ENCODE assay signal across 8 cellular contexts in the genomic region with DNA sequence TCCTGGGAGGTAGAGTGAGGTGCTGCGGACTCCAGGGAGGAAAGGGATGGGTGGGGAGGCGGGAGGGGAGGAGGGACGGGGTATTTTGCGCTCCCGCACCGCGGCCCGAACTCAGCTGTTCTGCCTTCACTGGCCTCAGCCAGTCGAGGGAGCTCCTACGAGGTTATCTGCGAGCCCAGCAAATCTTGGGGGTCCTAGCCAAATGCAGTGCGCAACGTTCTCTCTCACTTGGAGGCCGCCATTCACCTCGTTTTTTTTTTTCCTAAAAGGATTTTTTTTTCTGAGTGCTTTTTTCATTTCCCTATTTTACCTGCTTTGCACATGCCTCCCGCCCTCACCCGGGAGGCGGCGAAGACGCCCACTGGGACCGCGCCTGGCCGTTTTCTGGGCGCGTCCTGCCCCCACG. TPM values are rescaled to one million over a fixed set of nuclear protein-coding genes. Genes with fewer than 3 reads are reported as not detected.
DNase-seq lines count a peak whose midpoint lies in the region; ATAC-seq and TF ChIP-seq lines count a peak whose summit lies in the region.

No MANE protein-coding gene starts in this region.

- H3K27me3 Mint-ChIP-seq in brain (peaks cover 60% of the 10 kb centered on the region), mesothelial cell of epicardium (ENCODE audit: low read depth) (peaks cover 43% of the 10 kb centered on the region)

- H3K27me3 ChIP-seq in BLaER1 = peaks cover 53% of the 10 kb centered on the region
- no peaks in the 10 kb centered on the region for H3K27me3 ChIP-seq in HL-60 (ENCODE audit: insufficient read depth, poor library complexity, severe bottlenecking)

- peaks cover 47% of the 10 kb centered on the region for H3K4me1 ChIP-seq in BLaER1

- H3K4me2 ChIP-seq in BLaER1 = peak overlapping the region; percentile 99

- peaks cover 0 to 24% (median 7%) of the 10 kb centered on the region in 5 experiments for H3K9me3 Mint-ChIP-seq in brain
- H3K9me3 Mint-ChIP-seq in mesothelial cell of epicardium = no peaks in the 10 kb centered on the region

- TF ChIP-seq CTCF in HL-60 (IDR thresholded peaks at IDR 0.05; ENCODE audit: insufficient read depth, low read length) = no peak
- no peak for TF ChIP-seq CTCF in brain (conservative IDR thresholded peaks at IDR 0.05)
- no peak for TF ChIP-seq CTCF in mesothelial cell of epicardium (IDR thresholded peaks at IDR 0.05; ENCODE audit: unreplicated experiment)
- no peak for TF ChIP-seq CTCF in omental fat pad (IDR thresholded peaks at IDR 0.05)

- peaks cover 71% of the 10 kb centered on the region for H4K20me1 ChIP-seq in BLaER1

- ATAC-seq in HG03175 (IDR thresholded peaks at IDR 0.05; ENCODE audit: unreplicated experiment) (no peak), omental fat pad (ENCODE audit: low FRiP score) (no peak), HG02759 (IDR thresholded peaks at IDR 0.05; ENCODE audit: unreplicated experiment) (no peak)

- peaks cover 47% of the 10 kb centered on the region for H3K4me1 Mint-ChIP-seq in brain
- peaks cover 39% of the 10 kb centered on the region for H3K4me1 Mint-ChIP-seq in mesothelial cell of epicardium

- H3K36me3 Mint-ChIP-seq in brain (peaks cover 12% of the 10 kb centered on the region), mesothelial cell of epicardium (peaks cover 2% of the 10 kb centered on the region)

- peak overlapping the region; percentile 87; the same call in 1 of the 2 replicates for H3K9ac ChIP-seq in BLaER1

- DNase-seq in HL-60 (ENCODE audit: low read depth in 1 of 2, low spot score in 1 of 2) (no peak), mesothelial cell of epicardium (ENCODE audit: low spot score in 2 of 2, unreplicated experiment in 2 of 2) (peak in 1 of 2 experiments; percentile 40), omental fat pad (ENCODE audit: low spot score) (no peak), NCI-H2107 treated with DMSO at 0.1 percent for 48 hours (lab: John Stamatoyannopoulos, UW; ENCODE audit: unreplicated experiment) (no peak)

- H3K4me3 Mint-ChIP-seq in brain (peak overlapping the region; percentile 75 to 86 (median 80)), mesothelial cell of epicardium (peak overlapping the region; percentile 71)

- H3K4me3 ChIP-seq in BLaER1 (peak overlapping the region; percentile 95), HL-60 (replicated peaks; ENCODE audit: insufficient read depth, low read length) (peak overlapping the region; percentile 47)

- H3K27ac ChIP-seq in BLaER1 (no peak overlapping the region), HL-60 (replicated peaks) (peak overlapping the region; percentile 69)

- H3K27ac Mint-ChIP-seq in brain = no peak overlapping the region
- no peak overlapping the region for H3K27ac Mint-ChIP-seq in mesothelial cell of epicardium

- no peaks in the 10 kb centered on the region for H3K9me3 ChIP-seq in BLaER1

- peaks cover 13% of the 10 kb centered on the region for H3K36me3 ChIP-seq in BLaER1

RNA-seq across cellular contexts. Expression of a gene that starts 0.9 kb away (rescaled TPM):
- 16.3 TPM for polyA plus RNA-seq in brain (ENCODE audit: insufficient read depth, low read depth, low replicate concordance)
- total RNA-seq in mesothelial cell of epicardium = 20.1 to 24.5 TPM (median 21.7 TPM) in 3 replicates
- total RNA-seq in omental fat pad = 10 to 100 TPM; 16.1 to 20.2 (median 17.9) TPM
